ENCODE assay signal across 1 cellular context in genomic region chr2:203785391-203786110, GRCh38.
A peak's percentile ranks its signal among the peaks of the same experiment; 100 is the strongest.
TF ChIP-seq lines count a peak whose summit lies in the region.

No MANE protein-coding gene starts in this region.

TF ChIP-seq in HepG2, 621 proteins besides CTCF, POLR2A, EP300 and RAD21:
- TF ChIP-seq THAP9 (CRISPR knock-in tag; IDR thresholded peaks at IDR 0.05; ENCODE audit: borderline replicate concordance) (0 out of 2 replicates have a peak, but pooled peaks have one; percentile 6), ZNF768 (CRISPR knock-in tag; IDR thresholded peaks at IDR 0.05) (peak; percentile 33; the same call in 1 of the 2 replicates), ZNF687 (CRISPR knock-in tag; IDR thresholded peaks at IDR 0.05) (peak; percentile 27; the same call in 1 of the 2 replicates), NFYB (CRISPR knock-in tag; IDR thresholded peaks at IDR 0.05) (0 out of 2 replicates have a peak, but pooled peaks have one; percentile 47), MXD3 (CRISPR knock-in tag; IDR thresholded peaks at IDR 0.05) (0 out of 2 replicates have a peak, but pooled peaks have one; percentile 27)
